In the genomic region with DNA sequence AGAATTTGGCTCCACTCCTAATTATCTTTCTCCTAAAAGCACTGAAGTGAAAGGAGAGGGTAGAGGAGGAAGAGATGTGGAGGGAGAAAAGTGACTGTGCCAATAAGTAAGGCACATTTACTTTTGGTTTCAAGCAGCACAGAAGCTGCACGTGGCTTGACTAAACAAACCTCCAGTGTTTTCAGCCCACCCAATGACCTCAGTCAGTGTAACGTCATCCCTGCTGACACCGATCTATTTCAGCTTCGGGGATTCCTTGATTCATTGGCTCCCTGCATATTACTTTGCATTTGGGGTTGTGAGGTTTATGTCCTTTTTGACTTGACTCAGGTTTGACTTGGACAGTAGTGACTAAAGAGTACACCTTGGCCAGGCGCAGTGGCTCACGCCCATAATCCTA, we compare ENCODE assay signal across 17 cellular contexts. TPM values are rescaled to one million over a fixed set of nuclear protein-coding genes. Genes with fewer than 3 reads are reported as not detected.
DNase-seq lines count a peak whose midpoint lies in the region; ATAC-seq and TF ChIP-seq lines count a peak whose summit lies in the region.
"Had no signal": no experiment of that assay in that cellular context is flagged by ENCODE, and none has a peak within 500 bp of the region (broad histone marks: within the 10 kb centered on the region; RNA-seq: fewer than 3 reads in every experiment).

No MANE protein-coding gene starts in this region.

- H3K4me3 ChIP-seq in smooth muscle cell: no peak overlapping the region
- H3K4me3 ChIP-seq: BLaER1, suprapubic skin had no signal

- DNase-seq in GM13976 (ENCODE audit: low spot score): peak; percentile 36
- no peak for DNase-seq in activated naive CD8-positive, alpha-beta T cell treated with anti-CD3 and anti-CD28 coated beads, Interleukin-2, amount 50 U/mL, for 24 hours
- peak; percentile 14 for DNase-seq in midbrain (lab: John Stamatoyannopoulos, UW)
- DNase-seq in activated effector memory CD4-positive, alpha-beta T cell treated with Interleukin-2 at 50 U/mL for 16 hours: no peak
- no peak for DNase-seq in NCI-H2196 (lab: John Stamatoyannopoulos, UW; ENCODE audit: unreplicated experiment)
- no peak for DNase-seq in smooth muscle cell (lab: John Stamatoyannopoulos, UW; ENCODE audit: unreplicated experiment)
- DNase-seq: activated CD8-positive, alpha-beta memory T cell treated with anti-CD3 and anti-CD28 coated beads for 24 hours; NCI-H1048; retina had no signal

- no peak overlapping the region for H3K27ac ChIP-seq in smooth muscle cell (ENCODE audit: low read depth)
- H3K27ac ChIP-seq: BLaER1, suprapubic skin had no signal

- TF ChIP-seq CTCF in GM13976 (IDR thresholded peaks at IDR 0.05; ENCODE audit: borderline replicate concordance, control extremely low read depth, extremely low read depth, insufficient read depth, missing control alignments) (no peak), smooth muscle cell (IDR thresholded peaks at IDR 0.05; ENCODE audit: borderline replicate concordance, insufficient read depth, poor library complexity, severe bottlenecking) (no peak)

- no peak overlapping the region for H3K9ac ChIP-seq in smooth muscle cell (ENCODE audit: low read depth)
- H3K9ac ChIP-seq: BLaER1 had no signal

- no peak overlapping the region for H2AFZ ChIP-seq in smooth muscle cell (ENCODE audit: low read depth)

- in situ Hi-C loops in GM13976 (cut with MboI; ENCODE audit: low sequenced_read_pairs, unreplicated experiment): no loop called here

- 93% methylated on average over 6 of the region's 6 CpGs for whole genome bisulfite sequencing in smooth muscle cell (ENCODE audit: low lambda C conversion rate)

- no peaks in the 10 kb centered on the region for H3K27me3 ChIP-seq in smooth muscle cell (ENCODE audit: low read depth)
- H3K27me3 ChIP-seq: BLaER1, suprapubic skin had no signal

- no peaks in the 10 kb centered on the region for H3K9me3 Mint-ChIP-seq in activated naive CD8-positive, alpha-beta T cell treated with anti-CD3 and anti-CD28 coated beads, Interleukin-2, amount 50 U/mL, for 24 hours
- H3K9me3 Mint-ChIP-seq: activated naive CD4-positive, alpha-beta T cell treated with anti-CD3 and anti-CD28 coated beads, Interleukin-2, amount 50 U/mL, for 24 hours; T-helper 2 cell treated with Interferon-gamma antibody and Interleukin-4, amounts not matched to agents 5 μg/mL and 100 μg/mL, for 36 hours had no signal

- no peaks in the 10 kb centered on the region for H3K9me3 ChIP-seq in smooth muscle cell (replicated peaks; ENCODE audit: low read depth)
- H3K9me3 ChIP-seq: BLaER1, suprapubic skin had no signal

- peaks cover 5% of the 10 kb centered on the region for H3K36me3 ChIP-seq in smooth muscle cell (ENCODE audit: low read depth)

- H3K36me3 Mint-ChIP-seq in activated naive CD8-positive, alpha-beta T cell treated with anti-CD3 and anti-CD28 coated beads, Interleukin-2, amount 50 U/mL, for 24 hours (ENCODE audit: low read depth): peaks cover 42% of the 10 kb centered on the region

- peaks cover 41% of the 10 kb centered on the region for H4K20me1 ChIP-seq in smooth muscle cell (ENCODE audit: low read depth)

- no peak overlapping the region for H3K4me3 Mint-ChIP-seq in activated naive CD8-positive, alpha-beta T cell treated with anti-CD3 and anti-CD28 coated beads, Interleukin-2, amount 50 U/mL, for 24 hours
- H3K4me3 Mint-ChIP-seq: activated naive CD4-positive, alpha-beta T cell treated with anti-CD3 and anti-CD28 coated beads, Interleukin-2, amount 50 U/mL, for 24 hours; T-helper 2 cell treated with Interferon-gamma antibody and Interleukin-4, amounts not matched to agents 5 μg/mL and 100 μg/mL, for 36 hours had no signal

- H3F3A ChIP-seq in smooth muscle cell (ENCODE audit: low read depth): no peaks in the 10 kb centered on the region

- no peak overlapping the region for H3K4me2 ChIP-seq in smooth muscle cell
- H3K4me2 ChIP-seq: BLaER1 had no signal

- peak; percentile 69 for ATAC-seq in GM21786 (IDR thresholded peaks at IDR 0.05; ENCODE audit: unreplicated experiment)
- peak; percentile 62 for ATAC-seq in activated naive CD8-positive, alpha-beta T cell treated with anti-CD3 and anti-CD28 coated beads, Interleukin-2, amount 50 U/mL, for 24 hours
- no peak for ATAC-seq in HG02973 (IDR thresholded peaks at IDR 0.05; ENCODE audit: unreplicated experiment)
- ATAC-seq: Panc1 had no signal

- no peaks in the 10 kb centered on the region for H3K4me1 ChIP-seq in smooth muscle cell (ENCODE audit: low read depth)
- H3K4me1 ChIP-seq: BLaER1, suprapubic skin had no signal

- H3K79me2 ChIP-seq in smooth muscle cell (ENCODE audit: low read depth): peaks cover 28% of the 10 kb centered on the region

- no peak overlapping the region for H3K27ac Mint-ChIP-seq in activated naive CD8-positive, alpha-beta T cell treated with anti-CD3 and anti-CD28 coated beads, Interleukin-2, amount 50 U/mL, for 24 hours
- H3K27ac Mint-ChIP-seq: activated naive CD4-positive, alpha-beta T cell treated with anti-CD3 and anti-CD28 coated beads, Interleukin-2, amount 50 U/mL, for 24 hours had no signal

- peaks cover 53% of the 10 kb centered on the region for H3K4me1 Mint-ChIP-seq in activated naive CD8-positive, alpha-beta T cell treated with anti-CD3 and anti-CD28 coated beads, Interleukin-2, amount 50 U/mL, for 24 hours

- no peaks in the 10 kb centered on the region for H3K27me3 Mint-ChIP-seq in activated naive CD8-positive, alpha-beta T cell treated with anti-CD3 and anti-CD28 coated beads, Interleukin-2, amount 50 U/mL, for 24 hours
- H3K27me3 Mint-ChIP-seq: activated naive CD4-positive, alpha-beta T cell treated with anti-CD3 and anti-CD28 coated beads, Interleukin-2, amount 50 U/mL, for 24 hours had no signal

RNA-seq across cellular contexts. Expression of a gene that starts 35.6 kb away (rescaled TPM):
- 0.54 and 2.8 TPM in 2 replicates for total RNA-seq in smooth muscle cell
- 0.17 and 0.71 TPM in 2 replicates for polyA plus RNA-seq in smooth muscle cell
- total RNA-seq: NCI-H460 had no signal

RNA-seq across cellular contexts. Expression of a gene that starts 35.7 kb away (rescaled TPM):
- total RNA-seq in smooth muscle cell: 27.7 and 36.1 TPM in 2 replicates
- polyA plus RNA-seq in smooth muscle cell: 23.9 and 24.2 TPM in 2 replicates

Comparison
In these comparisons a context has a peak if more than half of its experiments do, and no peak if none do; other contexts are left out.
1. DNase-seq: peak in GM13976 (single experiment) and midbrain (single experiment); none in activated naive CD8-positive, alpha-beta T cell treated with anti-CD3 and anti-CD28 coated beads, Interleukin-2, amount 50 U/mL, for 24 hours (single experiment), activated effector memory CD4-positive, alpha-beta T cell treated with Interleukin-2 at 50 U/mL for 16 hours (single experiment), NCI-H2196 (single experiment) and smooth muscle cell (single experiment).